17 cellular contexts compared by ENCODE assay signal in the genomic region with DNA sequence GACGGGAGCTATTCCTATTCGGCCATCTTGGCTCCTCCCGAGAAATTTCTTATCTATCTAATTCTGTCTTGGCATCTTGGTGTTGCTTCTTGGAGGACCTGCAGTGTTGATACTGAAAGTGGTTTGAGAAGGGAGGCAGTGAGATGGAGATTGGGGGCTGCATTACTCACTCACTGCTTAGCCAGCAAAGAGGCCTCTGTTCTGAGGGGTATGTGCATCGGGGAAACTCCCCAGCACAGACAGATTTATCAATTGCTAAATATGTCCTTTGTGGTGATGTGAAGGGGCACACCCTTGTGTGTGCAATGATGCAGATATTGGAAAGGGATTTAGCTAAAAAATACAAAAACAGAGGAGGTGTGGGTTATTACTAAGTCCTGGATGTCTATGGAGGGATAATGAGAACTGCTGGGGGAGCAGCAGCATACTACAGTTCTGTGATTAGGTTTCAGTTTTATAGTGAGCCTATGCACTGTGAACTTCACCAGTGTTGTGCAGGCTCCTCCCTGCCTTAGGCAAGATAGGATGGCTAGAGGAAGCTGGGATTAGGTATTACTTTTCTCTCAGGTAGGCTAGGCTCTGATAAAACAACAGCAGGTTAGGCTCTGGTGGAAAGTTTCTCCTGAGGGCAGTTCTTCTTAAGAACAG.
DNase-seq lines count a peak whose midpoint lies in the region; ATAC-seq and TF ChIP-seq lines count a peak whose summit lies in the region.
"Had no signal": no experiment of that assay in that cellular context is flagged by ENCODE, and none has a peak within 500 bp of the region (broad histone marks: within the 10 kb centered on the region; RNA-seq: fewer than 3 reads in every experiment).

No MANE protein-coding gene starts in this region.

- peak; percentile 2 for DNase-seq in GM12865 (ENCODE audit: low read depth)
- DNase-seq in NCI-H146 (lab: John Stamatoyannopoulos, UW), result peak; percentile 29
- no peak for DNase-seq in activated B cell treated with CpG ODN at 0.5 μM for 24 hours
- DNase-seq in naive B cell, result no peak
- DNase-seq in DMS79 (lab: John Stamatoyannopoulos, UW), result no peak
- no peak for DNase-seq in NCI-H2029 (lab: John Stamatoyannopoulos, UW)
- DNase-seq in iPS-NIHi7 (ENCODE audit: extremely low spot score), result no peak
- DNase-seq: adrenal gland; NCI-H1105 treated with DMSO at 0.1 percent for 48 hours; SHP77; stimulated activated CD4-positive, alpha-beta T cell treated with anti-CD3 and anti-CD28 coated beads, Interleukin-2, amount 100 ng/mL, for 48 hours; T-helper 2 cell had no signal

- H3K27me3 Mint-ChIP-seq in activated B cell treated with CpG ODN at 0.5 μM for 24 hours (no peaks in the 10 kb centered on the region), naive B cell (no peaks in the 10 kb centered on the region)

- H3K4me3 ChIP-seq in GM12865 (ENCODE audit: low read depth, low read length), result no peak overlapping the region
- H3K4me3 ChIP-seq: adrenal gland, suprapubic skin had no signal

- POLR2A ChIA-PET in activated B cell treated with CpG ODN at 0.5 μM for 24 hours (lab: Charles Lee), result interaction anchor here (1.1 kb wide), 1 partner anchor 51 kb away, joined by 3 read pairs; no protein-coding TSS in a partner anchor

- no peaks in the 10 kb centered on the region for H3K9me3 Mint-ChIP-seq in activated B cell treated with CpG ODN at 0.5 μM for 24 hours
- H3K9me3 Mint-ChIP-seq in naive B cell, result peaks cover 0 to 1% (median 0%) of the 10 kb centered on the region in 7 donors
- H3K9me3 Mint-ChIP-seq: activated T-helper 2 cell treated with anti-CD3 and anti-CD28 coated beads, Interferon-gamma antibody, Interleukin-2, Interleukin-4, amounts not matched to agents 10 μg/mL and 5 μg/mL and 100 μg/mL, durations not matched to agents 14 hours and 24 hours and 36 hours had no signal

- H3K4me3 Mint-ChIP-seq in activated B cell treated with CpG ODN at 0.5 μM for 24 hours, result peak overlapping the region; percentile 36
- H3K4me3 Mint-ChIP-seq in naive B cell, result peak overlapping the region in 7 of 8 donors; percentile 2 to 87 (median 65)

- H3K4me1 Mint-ChIP-seq in activated B cell treated with CpG ODN at 0.5 μM for 24 hours (peaks cover 23% of the 10 kb centered on the region), naive B cell (peaks cover 17 to 34% (median 26%) of the 10 kb centered on the region in 3 donors)

- CTCF ChIA-PET in activated B cell treated with CpG ODN at 0.5 μM for 24 hours (lab: Charles Lee), result no interaction called here

- peak; percentile 77 for ATAC-seq in activated B cell treated with CpG ODN at 0.5 μM for 24 hours (ENCODE audit: low read depth)
- ATAC-seq in naive B cell (ENCODE audit: low read depth in 2 of 2), result peak; percentile 65 to 69
- no peak for ATAC-seq in HG03469 (IDR thresholded peaks at IDR 0.05; ENCODE audit: unreplicated experiment)
- ATAC-seq: esophagus mucosa, HCT116 had no signal

- TF ChIP-seq CTCF in GM12865 (IDR thresholded peaks at IDR 0.05; ENCODE audit: insufficient read depth, low read depth, low read length, missing control alignments), result no peak
- no peak for TF ChIP-seq CTCF in activated B cell treated with CpG ODN at 0.5 μM for 24 hours (IDR thresholded peaks at IDR 0.05)

- intact Hi-C loops in activated B cell treated with CpG ODN at 0.5 μM for 24 hours (cut with micrococcal nuclease), result loop anchor here (1.0 kb wide), 1 partner anchor 10 kb away; no protein-coding TSS in a partner anchor

- H3K36me3 Mint-ChIP-seq in activated B cell treated with CpG ODN at 0.5 μM for 24 hours (ENCODE audit: low read depth), result no peaks in the 10 kb centered on the region
- no peaks in the 10 kb centered on the region for H3K36me3 Mint-ChIP-seq in naive B cell

- H3K27ac Mint-ChIP-seq in activated B cell treated with CpG ODN at 0.5 μM for 24 hours (peak overlapping the region; percentile 32), naive B cell (peak overlapping the region; percentile 6 to 60 (median 39))
- H3K27ac Mint-ChIP-seq: activated T-helper 2 cell treated with anti-CD3 and anti-CD28 coated beads, Interferon-gamma antibody, Interleukin-2, Interleukin-4, amounts not matched to agents 10 μg/mL and 5 μg/mL and 100 μg/mL, durations not matched to agents 14 hours and 24 hours and 36 hours had no signal

Comparison
In these comparisons a context has a peak if more than half of its experiments do, and no peak if none do; other contexts are left out.
1. DNase-seq: peak in GM12865 (single experiment) and NCI-H146 (single experiment); none in activated B cell treated with CpG ODN at 0.5 μM for 24 hours (single experiment), naive B cell (single experiment), DMS79 (single experiment), NCI-H2029 (single experiment) and iPS-NIHi7 (single experiment).